Comparison of ENCODE assay signal across 29 cellular contexts in genomic region chr18:43819873-43820272, GRCh38.
"Had no signal": no experiment of that assay in that cellular context is flagged by ENCODE, and none has a peak within 500 bp of the region (broad histone marks: within the 10 kb centered on the region; RNA-seq: fewer than 3 reads in every experiment).

No MANE protein-coding gene starts in this region.

- H3K27ac ChIP-seq: left lung, pancreas, prostate gland, skin epidermis, stomach, testis, thyroid gland, transverse colon, upper lobe of left lung, vagina had no signal

- H3K4me3 ChIP-seq: left lung, lung, mucosa of descending colon, pancreas, prostate gland, skin epidermis, stomach, testis, thyroid gland, transverse colon, upper lobe of left lung, vagina had no signal

- H3K4me1 Mint-ChIP-seq: naive thymus-derived CD4-positive, alpha-beta T cell; neural crest cell; stimulated activated naive B cell treated with anti-CD40 and anti-IgM and Interleukin-4, amounts not matched to agents 10 μg/mL and 1 μg/mL and 100 μg/mL, for 72 hours had no signal

- ATAC-seq: left cardiac atrium; left lung; mucosa of descending colon; naive thymus-derived CD4-positive, alpha-beta T cell; natural killer cell treated with Interleukin-12 subunit alpha and Interleukin-12 subunit beta and Interleukin-15 and Interleukin-18, amount 100 ng/mL, for 72 hours; pancreas; right cardiac atrium; sciatic nerve; stimulated activated naive B cell treated with anti-CD40 and anti-IgM and Interleukin-4, amounts not matched to agents 10 μg/mL and 1 μg/mL and 100 μg/mL, for 72 hours; stimulated activated naive CD8-positive, alpha-beta T cell treated with anti-CD3 and anti-CD28 coated beads, Interleukin-15, Interleukin-2, amounts not matched to agents 100 U/mL and 50 U/mL, for 24 hours had no signal

- H3K9me3 ChIP-seq: mucosa of descending colon, pancreas, prostate gland, testis, thyroid gland, transverse colon, upper lobe of left lung, vagina had no signal

- H3K36me3 Mint-ChIP-seq: natural killer cell treated with Interleukin-12 subunit alpha and Interleukin-12 subunit beta and Interleukin-15 and Interleukin-18, amount 100 ng/mL, for 72 hours; stimulated activated naive B cell treated with anti-CD40 and anti-IgM and Interleukin-4, amounts not matched to agents 10 μg/mL and 1 μg/mL and 100 μg/mL, for 72 hours had no signal

- H3K27me3 Mint-ChIP-seq: naive thymus-derived CD4-positive, alpha-beta T cell; natural killer cell treated with Interleukin-12 subunit alpha and Interleukin-12 subunit beta and Interleukin-15 and Interleukin-18, amount 100 ng/mL, for 72 hours; stimulated activated naive B cell treated with anti-CD40 and anti-IgM and Interleukin-4, amounts not matched to agents 10 μg/mL and 1 μg/mL and 100 μg/mL, for 72 hours had no signal

- DNase-seq: kidney glomerular epithelial cell; left cardiac atrium; left lung; midbrain; mucosa of descending colon; naive thymus-derived CD4-positive, alpha-beta T cell; nucleus accumbens; pancreas; posterior cingulate gyrus; retina; right cardiac atrium; stimulated activated CD4-positive, alpha-beta T cell treated with anti-CD3 and anti-CD28 coated beads, Interleukin-12 subunit alpha, Interleukin-12 subunit beta, amount 100 ng/mL, for 4 hours; stimulated activated CD4-positive, alpha-beta T cell treated with anti-CD3 and anti-CD28 coated beads, Interleukin-15, amount 100 ng/mL, for 24 hours; stimulated activated CD4-positive, alpha-beta T cell treated with anti-CD3 and anti-CD28 coated beads, Interleukin-2, amount 100 ng/mL, for 24 hours; stimulated activated CD4-positive, alpha-beta T cell treated with anti-CD3 and anti-CD28 coated beads, Interleukin-4, amount 100 ng/mL, for 1 hour; stimulated activated naive B cell treated with anti-CD40 and anti-IgM and Interleukin-4, amounts not matched to agents 10 μg/mL and 1 μg/mL and 100 μg/mL, for 72 hours; stimulated activated naive CD8-positive, alpha-beta T cell treated with anti-CD3 and anti-CD28 coated beads, Interleukin-15, Interleukin-2, amounts not matched to agents 100 U/mL and 50 U/mL, for 24 hours; stomach; testis; thyroid gland; transverse colon; upper lobe of left lung had no signal

- H3K4me3 Mint-ChIP-seq: naive thymus-derived CD4-positive, alpha-beta T cell; natural killer cell treated with Interleukin-12 subunit alpha and Interleukin-12 subunit beta and Interleukin-15 and Interleukin-18, amount 100 ng/mL, for 72 hours; neural crest cell; stimulated activated naive B cell treated with anti-CD40 and anti-IgM and Interleukin-4, amounts not matched to agents 10 μg/mL and 1 μg/mL and 100 μg/mL, for 72 hours had no signal

- H3K27me3 ChIP-seq: left lung, pancreas, stomach, testis, thyroid gland, transverse colon, upper lobe of left lung, vagina had no signal

- H3K27ac Mint-ChIP-seq: naive thymus-derived CD4-positive, alpha-beta T cell; natural killer cell treated with Interleukin-12 subunit alpha and Interleukin-12 subunit beta and Interleukin-15 and Interleukin-18, amount 100 ng/mL, for 72 hours; stimulated activated naive B cell treated with anti-CD40 and anti-IgM and Interleukin-4, amounts not matched to agents 10 μg/mL and 1 μg/mL and 100 μg/mL, for 72 hours had no signal

- H3K4me1 ChIP-seq: left lung, pancreas, prostate gland, stomach, testis, thyroid gland, transverse colon, upper lobe of left lung, vagina had no signal

- H3K36me3 ChIP-seq: left lung, pancreas, prostate gland, stomach, thyroid gland, transverse colon, upper lobe of left lung, vagina had no signal
